Comparison of ENCODE assay signal across 18 cellular contexts in the genomic region with DNA sequence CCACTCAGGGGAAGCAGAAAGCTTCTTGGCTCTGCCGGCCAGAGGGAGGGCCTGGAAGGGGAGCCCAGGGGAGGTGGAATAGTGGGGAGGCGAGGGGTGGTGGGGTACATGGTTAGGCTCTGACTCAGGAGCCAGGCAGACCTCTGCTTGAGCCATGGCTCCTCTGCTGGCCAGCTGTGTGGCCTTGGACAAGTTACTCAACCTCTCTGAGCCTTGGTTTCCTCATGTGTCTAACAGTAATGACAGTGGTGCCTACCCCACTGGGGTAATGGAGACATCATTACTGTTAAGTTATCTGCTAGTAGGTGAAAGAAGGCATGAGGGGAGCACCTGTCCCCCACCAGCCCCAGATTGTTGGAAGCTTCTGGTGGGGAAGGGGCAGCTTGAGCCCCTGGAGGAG. TPM values are rescaled to one million over a fixed set of nuclear protein-coding genes. Genes with fewer than 3 reads are reported as not detected.
DNase-seq lines count a peak whose midpoint lies in the region; ATAC-seq, FAIRE-seq and TF ChIP-seq lines count a peak whose summit lies in the region.
"Had no signal": no experiment of that assay in that cellular context is flagged by ENCODE, and none has a peak within 500 bp of the region (broad histone marks: within the 10 kb centered on the region; RNA-seq: fewer than 3 reads in every experiment).

No MANE protein-coding gene starts in this region.

- CTCF ChIA-PET in HepG2 (lab: Yijun Ruan, JAX; ENCODE audit: low intra/inter-chr PET ratio, low total read pairs) (no interaction called here), HEK293T (lab: Yijun Ruan, JAX) (no interaction called here)

- H3K27me3 ChIP-seq in HepG2 (ENCODE audit: control insufficient read depth in 1 of 2, insufficient read depth in 2 of 2, low read length in 2 of 2) (peaks cover 9 to 35% of the 10 kb centered on the region in 2 experiments; a peak in 4 of 5 replicates), right lobe of liver (no peaks in the 10 kb centered on the region), neuronal stem cell (ENCODE audit: control insufficient read depth in 3 of 3, insufficient read depth in 3 of 3, low read depth in 1 of 3, low read length in 3 of 3) (no peaks in the 10 kb centered on the region)

- H3K27me3 Mint-ChIP-seq in activated naive CD8-positive, alpha-beta T cell treated with anti-CD3 and anti-CD28 coated beads for 36 hours = peaks cover 31% of the 10 kb centered on the region

- H4K8ac ChIP-seq in neuronal stem cell (ENCODE audit: low read depth, low read length) = no peak overlapping the region

- H3K23ac ChIP-seq in neuronal stem cell (ENCODE audit: low read depth, low read length, poor library complexity) = no peak overlapping the region

- H2AFZ ChIP-seq in HepG2 (ENCODE audit: low read length) = no peak overlapping the region
- H2AFZ ChIP-seq in neuronal stem cell (ENCODE audit: low read length) = no peak overlapping the region
- H2AFZ ChIP-seq: GM23248 had no signal

- H2BK12ac ChIP-seq in neuronal stem cell (ENCODE audit: low read length) = no peak overlapping the region

- intact Hi-C loops in HepG2 (cut with micrococcal nuclease; ENCODE audit: unreplicated experiment) = no loop called here
- intact Hi-C loops in right lobe of liver (cut with DNase I) = no loop called here

- H2BK120ac ChIP-seq in neuronal stem cell (ENCODE audit: low read depth, low read length) = peak overlapping the region; percentile 49

- H2BK15ac ChIP-seq in neuronal stem cell (ENCODE audit: low read length) = peak overlapping the region; percentile 96

- POLR2A ChIA-PET in HepG2 (lab: Yijun Ruan, JAX) = interaction anchor here (0.8 to 1.1 kb wide), 2 partner anchors 12 to 62 kb away, joined by 3 to 6 read pairs; partner anchors contain the start of genes PDGFB and RPL3
- POLR2A ChIA-PET in HEK293T (lab: Yijun Ruan, JAX) = interaction anchor here (0.7 to 3.2 kb wide), 2 partner anchors 30 to 62 kb away, joined by 3 to 15 read pairs; partner anchors contain the start of gene RPL3

- no peak for DNase-seq in HepG2 (ENCODE audit: low spot score)
- DNase-seq in right lobe of liver = no peak
- peak; percentile 49 for DNase-seq in amniotic epithelial cell (ENCODE audit: low read depth)
- no peak for DNase-seq in neuronal stem cell (ENCODE audit: low spot score)
- no peak for DNase-seq in HEK293T (ENCODE audit: extremely low spot score)
- DNase-seq in Ammon's horn (ENCODE audit: low spot score) = no peak
- DNase-seq in activated naive CD8-positive, alpha-beta T cell treated with anti-CD3 and anti-CD28 coated beads for 36 hours = no peak
- DNase-seq: 8988T; ACHN; C1 segment of cervical spinal cord; Calu3; CD4-positive, alpha-beta T cell; DMS 273 treated with DMSO at 0.1 percent for 48 hours; GM23248 had no signal

- H3K18ac ChIP-seq in neuronal stem cell (ENCODE audit: low read length) = peak overlapping the region; percentile 88

- WGBS in HepG2 (ENCODE audit: low lambda C conversion rate) = 6% methylated on average over 2 of the region's 2 CpGs
- no CpG with 5 or more reads among the region's 2 CpGs for WGBS in right lobe of liver (ENCODE audit: insufficient coverage, low coverage, low lambda C conversion rate, missing lambda C conversion rate)
- no CpG with 5 or more reads among the region's 2 CpGs for WGBS in neuronal stem cell (ENCODE audit: extremely low coverage in 2 of 2, insufficient read length in 2 of 2, insufficient replicate concordance in 1 of 2), 2 donors

- H4K91ac ChIP-seq in neuronal stem cell (ENCODE audit: low read depth, low read length, poor library complexity) = peak overlapping the region; percentile 75

- H3K79me2 ChIP-seq in HepG2 (ENCODE audit: insufficient read depth, low read length) = no peaks in the 10 kb centered on the region

- no peaks in the 10 kb centered on the region for H3K79me1 ChIP-seq in neuronal stem cell (ENCODE audit: low read depth, low read length)

- H3K36me3 Mint-ChIP-seq in activated naive CD8-positive, alpha-beta T cell treated with anti-CD3 and anti-CD28 coated beads for 36 hours = no peaks in the 10 kb centered on the region

- no peak overlapping the region for H3K27ac Mint-ChIP-seq in activated naive CD8-positive, alpha-beta T cell treated with anti-CD3 and anti-CD28 coated beads for 36 hours
- H3K27ac Mint-ChIP-seq: B cell; CD4-positive, alpha-beta T cell had no signal

- no peak overlapping the region for H3K14ac ChIP-seq in neuronal stem cell (ENCODE audit: low read length)

- H3K4me2 ChIP-seq in HepG2 (ENCODE audit: low read depth, low read length) = no peak overlapping the region
- no peak overlapping the region for H3K4me2 ChIP-seq in neuronal stem cell (ENCODE audit: insufficient read depth, low read length, poor library complexity, severe bottlenecking)

- TF ChIP-seq CTCF in HepG2 (CRISPR knock-in tag; IDR thresholded peaks at IDR 0.05) (no peak), right lobe of liver (IDR thresholded peaks at IDR 0.05) (no peak)

- no peak for FAIRE-seq in HepG2 (lab: Jason Lieb, UNC)
- FAIRE-seq: GM18507 had no signal

- no TSS peak for BruUV-seq in HepG2 (replicated peaks; lab: Mats Ljungman, UMichigan)

- TF ChIP-seq POLR2A in HepG2 (IDR thresholded peaks at IDR 0.05; ENCODE audit: insufficient read depth in 1 of 2, low read depth in 2 of 2, low read length in 2 of 2) (no peak), right lobe of liver (IDR thresholded peaks at IDR 0.05) (no peak)

- in situ Hi-C loops in HepG2 (cut with HindIII; ENCODE audit: extremely low pct_ligation_motif_present, low pct_unique_long_range_greater_than_20kb) = no loop called here

- H3K4me1 ChIP-seq in HepG2 (ENCODE audit: insufficient read depth, low read length) (peaks cover 61% of the 10 kb centered on the region), right lobe of liver (peaks cover 0 to 4% (median 2%) of the 10 kb centered on the region in 4 donors), neuronal stem cell (ENCODE audit: control insufficient read depth in 2 of 2, insufficient read depth in 1 of 2, low read depth in 1 of 2, low read length in 2 of 2) (peaks cover 25 to 36% of the 10 kb centered on the region in 2 donors)
- H3K4me1 ChIP-seq: HAP-1 had no signal

- H2AK5ac ChIP-seq in neuronal stem cell (ENCODE audit: low read depth, low read length) = peak overlapping the region; percentile 99

- no peak for TF ChIP-seq RAD21 in HepG2 (CRISPR knock-in tag; IDR thresholded peaks at IDR 0.05)

- no peak for ATAC-seq in HepG2
- no peak for ATAC-seq in right lobe of liver

- peaks cover 24% of the 10 kb centered on the region for H3K4me1 Mint-ChIP-seq in activated naive CD8-positive, alpha-beta T cell treated with anti-CD3 and anti-CD28 coated beads for 36 hours

- H3K36me3 ChIP-seq in HepG2 (replicated peaks in 1 of 2; ENCODE audit: control insufficient read depth in 1 of 2, insufficient read depth in 2 of 2, low read length in 2 of 2) (no peaks in the 10 kb centered on the region), right lobe of liver (no peaks in the 10 kb centered on the region), neuronal stem cell (replicated peaks in 1 of 2; ENCODE audit: control insufficient read depth in 2 of 2, insufficient read depth in 2 of 2, low read length in 2 of 2) (no peaks in the 10 kb centered on the region)
- H3K36me3 ChIP-seq: HAP-1 had no signal

- H3K27ac ChIP-seq in HepG2 (ENCODE audit: extremely low read length, insufficient read depth, low read length) = no peak overlapping the region
- H3K27ac ChIP-seq in right lobe of liver = no peak overlapping the region
- H3K27ac ChIP-seq in neuronal stem cell (replicated peaks; ENCODE audit: low read length) = no peak overlapping the region
- H3K27ac ChIP-seq: GM23248, HL-60 had no signal

- H4K20me1 ChIP-seq in HepG2 (ENCODE audit: insufficient read depth, low read length) = no peaks in the 10 kb centered on the region

- peak overlapping the region; percentile 76 for H2BK5ac ChIP-seq in neuronal stem cell (ENCODE audit: low read length)

- peaks cover 4% of the 10 kb centered on the region for H3K9me3 Mint-ChIP-seq in activated naive CD8-positive, alpha-beta T cell treated with anti-CD3 and anti-CD28 coated beads for 36 hours
- H3K9me3 Mint-ChIP-seq: CD4-positive, alpha-beta T cell had no signal

- H3K9ac ChIP-seq in HepG2 (ENCODE audit: insufficient read depth, low read depth, low read length) (no peak overlapping the region), neuronal stem cell (ENCODE audit: low read depth, low read length, poor library complexity) (no peak overlapping the region)
- H3K9ac ChIP-seq: GM23248 had no signal

- H3K4ac ChIP-seq in neuronal stem cell (ENCODE audit: low read length) = no peak overlapping the region

- H3K9me3 ChIP-seq in HepG2 (ENCODE audit: low read length) (no peaks in the 10 kb centered on the region; the same call in none of the 2 replicates), right lobe of liver (no peaks in the 10 kb centered on the region), neuronal stem cell (replicated peaks in 1 of 2; ENCODE audit: control insufficient read depth in 2 of 2, insufficient read depth in 1 of 2, low read depth in 1 of 2, low read length in 2 of 2) (peaks cover 0 to 11% of the 10 kb centered on the region in 2 donors)
- H3K9me3 ChIP-seq: HAP-1 had no signal

- TF ChIP-seq EP300 in HepG2 (IDR thresholded peaks at IDR 0.05; ENCODE audit: low read depth in 2 of 2, low read length in 2 of 2) = no peak
- no peak for TF ChIP-seq EP300 in HepG2 (CRISPR knock-in tag; IDR thresholded peaks at IDR 0.05; ENCODE audit: borderline replicate concordance)

- H3K4me3 Mint-ChIP-seq in activated naive CD8-positive, alpha-beta T cell treated with anti-CD3 and anti-CD28 coated beads for 36 hours = no peak overlapping the region
- H3K4me3 Mint-ChIP-seq: B cell; CD4-positive, alpha-beta T cell had no signal

- no peak overlapping the region for H3K4me3 ChIP-seq in HepG2 (replicated peaks in 1 of 3; ENCODE audit: insufficient read depth in 1 of 3, low read depth in 2 of 3, low read length in 3 of 3)
- no peak overlapping the region for H3K4me3 ChIP-seq in right lobe of liver
- no peak overlapping the region for H3K4me3 ChIP-seq in neuronal stem cell (ENCODE audit: low read length in 2 of 2)
- H3K4me3 ChIP-seq: GM23248, HAP-1 had no signal

RNA-seq across cellular contexts. Expression of gene PDGFB, which starts 12.2 kb away (rescaled TPM):
- total RNA-seq in HepG2 (2016; rRNA removed; fragmentation: Illumina TruSeq; extraction: Trizol) (0.65 and 1.4 TPM in 2 replicates), right lobe of liver (10 to 100 TPM in 1 of 6 experiments, 1 to 10 TPM in 4, under 1 TPM in 1; 0.90 to 10.2 (median 3.3) TPM)
- total RNA-seq in HepG2 (2016; cell fraction: cytosol; rRNA removed; fragmentation: Illumina TruSeq; extraction: Trizol; ENCODE audit: low read depth) = 0.26 and 0.30 TPM in 2 replicates
- total RNA-seq in HepG2 (2016; cell fraction: insoluble cytoplasmic fraction; rRNA removed; fragmentation: Illumina TruSeq; extraction: Trizol) = 1.0 and 1.1 TPM in 2 replicates
- total RNA-seq in HepG2 (2016; cell fraction: membrane; rRNA removed; fragmentation: Illumina TruSeq; extraction: Trizol) = 0.76 and 1.4 TPM in 2 replicates
- total RNA-seq in HepG2 (2016; cell fraction: nucleus; rRNA removed; fragmentation: Illumina TruSeq; extraction: Trizol) = 1.7 and 2.0 TPM in 2 replicates
- polyA plus RNA-seq in HepG2 (2011; rRNA removed) = 10.1 and 12.8 TPM in 2 replicates
- polyA plus RNA-seq in HepG2 (2011; cell fraction: cytosol; rRNA removed) = 12.7 and 12.9 TPM in 2 replicates
- 37.3 and 38.1 TPM in 2 replicates for polyA plus RNA-seq in HepG2 (2011; cell fraction: nucleus; rRNA removed)
- 11.5 and 12.7 TPM in 2 replicates for polyA plus RNA-seq in HepG2 (2012)
- 0.15 and 0.27 TPM in 2 replicates for polyA plus RNA-seq in HepG2 (2016; cell fraction: cytosol; fragmentation: Illumina TruSeq; extraction: Trizol; ENCODE audit: low read depth)
- 0.72 and 0.85 TPM in 2 replicates for polyA plus RNA-seq in HepG2 (2016; cell fraction: insoluble cytoplasmic fraction; fragmentation: Illumina TruSeq; extraction: Trizol; ENCODE audit: low read depth)
- polyA plus RNA-seq in HepG2 (2016; cell fraction: membrane; fragmentation: Illumina TruSeq; extraction: Trizol; ENCODE audit: low read depth) = 0.63 and 0.68 TPM in 2 replicates
- polyA plus RNA-seq in HepG2 (2016; cell fraction: nucleus; fragmentation: Illumina TruSeq; extraction: Trizol; ENCODE audit: insufficient read depth, low read depth) = 3.3 and 3.9 TPM in 2 replicates
- polyA minus RNA-seq in HepG2 (2011; rRNA and poly(A)+ RNA removed; ENCODE audit: low replicate concordance) = 2.3 and 28.2 TPM in 2 replicates
- polyA minus RNA-seq in HepG2 (2011; cell fraction: cytosol; rRNA and poly(A)+ RNA removed) = 13.6 and 16.1 TPM in 2 replicates
- polyA minus RNA-seq in HepG2 (2011; cell fraction: nucleus; rRNA and poly(A)+ RNA removed) = 7.7 and 9.6 TPM in 2 replicates
- 2.6 TPM for polyA plus RNA-seq in neuronal stem cell (2013, experiment 1 of 2)
- 2.8 TPM for polyA plus RNA-seq in neuronal stem cell (2013, experiment 2 of 2)
- under 1 TPM; 0.35 to 0.40 TPM for total RNA-seq in activated naive CD8-positive, alpha-beta T cell treated with anti-CD3 and anti-CD28 coated beads for 36 hours
- total RNA-seq: B cell, GM23248 had no signal
